ENCODE assay signal across 8 cellular contexts in genomic region chr2:197805598-197806316, GRCh38. TPM values are rescaled to one million over a fixed set of nuclear protein-coding genes. Genes with fewer than 3 reads are reported as not detected.
A peak's percentile ranks its signal among the peaks of the same experiment; 100 is the strongest.
DNase-seq lines count a peak whose midpoint lies in the region; ATAC-seq and TF ChIP-seq lines count a peak whose summit lies in the region.

No MANE protein-coding gene starts in this region.

- H3K9me3 Mint-ChIP-seq in activated CD4-positive, alpha-beta T cell treated with anti-CD3 and anti-CD28 coated beads, Interleukin-2, amount 10 ng/mL, durations not matched to agents 7 days and 5 days, result no peaks in the 10 kb centered on the region

- POLR2A ChIA-PET in activated CD4-positive, alpha-beta T cell treated with anti-CD3 and anti-CD28 coated beads, Interleukin-2, amount 10 ng/mL, durations not matched to agents 7 days and 5 days (lab: Charles Lee), result no interaction called here

- peak overlapping the region; percentile 75 for H3K4me3 Mint-ChIP-seq in activated CD4-positive, alpha-beta T cell treated with anti-CD3 and anti-CD28 coated beads, Interleukin-2, amount 10 ng/mL, durations not matched to agents 7 days and 5 days

- no peaks in the 10 kb centered on the region for H3K36me3 ChIP-seq in thoracic aorta

- CTCF ChIA-PET in activated CD4-positive, alpha-beta T cell treated with anti-CD3 and anti-CD28 coated beads, Interleukin-2, amount 10 ng/mL, durations not matched to agents 7 days and 5 days (lab: Charles Lee), result interaction anchor here (0.7 to 1.1 kb wide), 4 partner anchors 9 to 247 kb away, joined by 3 to 4 read pairs (median 3); no protein-coding TSS in a partner anchor

- DNase-seq in activated CD4-positive, alpha-beta T cell treated with anti-CD3 and anti-CD28 coated beads, Interleukin-2, amount 10 ng/mL, durations not matched to agents 7 days and 5 days, result no peak
- no peak for DNase-seq in activated CD4-positive, alpha-beta T cell treated with anti-CD3 and anti-CD28 coated beads, Interleukin-2, amount 50 U/mL, for 1 hour
- DNase-seq in astrocyte of the spinal cord (ENCODE audit: low read depth, low spot score) (no peak), lower leg skin (ENCODE audit: low spot score in 2 of 2) (no peak), thoracic aorta (ENCODE audit: low spot score) (no peak), HUDEP-2 (lab: John Stamatoyannopoulos, UW; ENCODE audit: unreplicated experiment in 76 of 76) (no peak)
- no peak for DNase-seq in activated effector memory CD4-positive, alpha-beta T cell treated with anti-CD3 and anti-CD28 coated beads, Interleukin-2, amount 50 U/mL, for 16 hours

- no peak for ATAC-seq in thoracic aorta (ENCODE audit: insufficient number of reproducible peaks, low FRiP score, low read depth)
- ATAC-seq in GM18511 (IDR thresholded peaks at IDR 0.05; ENCODE audit: unreplicated experiment), result no peak

- no peak for TF ChIP-seq POLR2A in lower leg skin (IDR thresholded peaks at IDR 0.05)

- H3K27ac Mint-ChIP-seq in activated CD4-positive, alpha-beta T cell treated with anti-CD3 and anti-CD28 coated beads, Interleukin-2, amount 10 ng/mL, durations not matched to agents 7 days and 5 days, result peak overlapping the region; percentile 78

- 30 to 32% methylated on average over 11 of the region's 11 CpGs for WGBS in lower leg skin, 2 donors

- in situ Hi-C loops in astrocyte of the spinal cord (cut with HindIII; ENCODE audit: low sequenced_read_pairs), result no loop called here

- no peaks in the 10 kb centered on the region for H3K9me3 ChIP-seq in thoracic aorta

- intact Hi-C loops in lower leg skin (cut with DNase I; ENCODE audit: low total_unique reads), result loop anchor here (2.0 kb wide), 1 partner anchor 489 kb away; no protein-coding TSS in a partner anchor

- H3K4me3 ChIP-seq in astrocyte of the spinal cord (ENCODE audit: low read depth, low read length) (peak overlapping the region; percentile 57), lower leg skin (ENCODE audit: low read depth, poor library complexity, severe bottlenecking) (peak overlapping the region; percentile 86), thoracic aorta (peak overlapping the region; percentile 96)

- H3K27me3 Mint-ChIP-seq in activated CD4-positive, alpha-beta T cell treated with anti-CD3 and anti-CD28 coated beads, Interleukin-2, amount 10 ng/mL, durations not matched to agents 7 days and 5 days, result peaks cover 15% of the 10 kb centered on the region

- H3K4me1 ChIP-seq in thoracic aorta (ENCODE audit: control insufficient read depth in 1 of 2, low read depth in 2 of 2), result peaks cover 11 to 58% of the 10 kb centered on the region in 2 donors

- no peaks in the 10 kb centered on the region for H3K27me3 ChIP-seq in thoracic aorta (replicated peaks; ENCODE audit: insufficient read depth)

- H3K27ac ChIP-seq in thoracic aorta, result peak overlapping the region; percentile 77 to 85

- no peaks in the 10 kb centered on the region for H3K36me3 Mint-ChIP-seq in activated CD4-positive, alpha-beta T cell treated with anti-CD3 and anti-CD28 coated beads, Interleukin-2, amount 10 ng/mL, durations not matched to agents 7 days and 5 days (ENCODE audit: low read depth)

- TF ChIP-seq CTCF in astrocyte of the spinal cord (IDR thresholded peaks at IDR 0.05; ENCODE audit: low read depth, low read length) (no peak), lower leg skin (IDR thresholded peaks at IDR 0.05) (no peak), thoracic aorta (IDR thresholded peaks at IDR 0.05) (no peak)

- peaks cover 34% of the 10 kb centered on the region for H3K4me1 Mint-ChIP-seq in activated CD4-positive, alpha-beta T cell treated with anti-CD3 and anti-CD28 coated beads, Interleukin-2, amount 10 ng/mL, durations not matched to agents 7 days and 5 days

RNA-seq across cellular contexts. Expression of gene PLCL1, which starts 1.4 kb away (rescaled TPM):
- total RNA-seq in activated CD4-positive, alpha-beta T cell treated with anti-CD3 and anti-CD28 coated beads, Interleukin-2, amount 10 ng/mL, durations not matched to agents 7 days and 5 days, result 1 to 10 TPM; 1.6 to 1.8 TPM
- total RNA-seq in lower leg skin, result 1 to 10 TPM; 1.0 to 3.7 (median 2.6) TPM
- 10 to 100 TPM; 25.6 to 26.2 TPM for total RNA-seq in thoracic aorta

RNA-seq across cellular contexts. Expression of gene BOLL, which starts 20.6 kb away (rescaled TPM):
- not detected for total RNA-seq in activated CD4-positive, alpha-beta T cell treated with anti-CD3 and anti-CD28 coated beads, Interleukin-2, amount 10 ng/mL, durations not matched to agents 7 days and 5 days
- total RNA-seq in lower leg skin (not detected), thoracic aorta (not detected)

Comparison
In these comparisons a context has a peak if more than half of its experiments do, and no peak if none do; other contexts are left out.
1. RNA of gene PLCL1, which starts 1.4 kb away (total RNA-seq): 25.6 to 26.2 TPM in thoracic aorta; 1.0 to 3.7 TPM in lower leg skin and 1.6 to 1.8 TPM in activated CD4-positive, alpha-beta T cell treated with anti-CD3 and anti-CD28 coated beads, Interleukin-2, amount 10 ng/mL, durations not matched to agents 7 days and 5 days; every median in the first group is over 4 times any median in the second.
2. Peak in every context shown above with its lines, with median percentiles within 50 percentile points of each other: H3K4me3 ChIP-seq.